ENCODE assay signal across 1 cellular context in genomic region chr4:153497091-153497531, GRCh38.
TF ChIP-seq lines count a peak whose summit lies in the region.

No MANE protein-coding gene starts in this region.

TF ChIP-seq in K562, 482 proteins besides CTCF, POLR2A, EP300 and RAD21 (continued from another document):
- no peak for TF ChIP-seq ZNF280A (IDR thresholded peaks at IDR 0.05; ENCODE audit: low read depth, partially characterized antibody)
- 0 out of 2 replicates have a peak, but pooled peaks have one; percentile 38 for TF ChIP-seq DPF2 (IDR thresholded peaks at IDR 0.05)
- no peak for TF ChIP-seq LCOR (CRISPR knock-in tag; IDR thresholded peaks at IDR 0.05)
- peak; percentile 51; the same call in 1 of the 2 replicates for TF ChIP-seq ARID1B (IDR thresholded peaks at IDR 0.05)
- TF ChIP-seq JUNB (CRISPR knock-in tag; conservative IDR thresholded peaks at IDR 0.05) = 0 out of 2 replicates have a peak, but pooled peaks have one; percentile 44
- TF ChIP-seq SREBF1 (IDR thresholded peaks at IDR 0.05; ENCODE audit: borderline replicate concordance, low read depth, low read length) = no peak
- TF ChIP-seq CBFA2T3 (IDR thresholded peaks at IDR 0.05) = peak; percentile 56
- TF ChIP-seq JUND (IDR thresholded peaks at IDR 0.05; ENCODE audit: borderline replicate concordance, low read depth, low read length) = peak; percentile 50; the same call in 1 of the 2 replicates
- peak; percentile 13; the same call in 1 of the 3 replicates for TF ChIP-seq JUND (tag; IDR thresholded peaks at IDR 0.05; ENCODE audit: borderline replicate concordance, low read depth, low read length)
TF ChIP-seq in K562: peak in this region for 15.
